ENCODE assay signal across 1 cellular context in the genomic region with DNA sequence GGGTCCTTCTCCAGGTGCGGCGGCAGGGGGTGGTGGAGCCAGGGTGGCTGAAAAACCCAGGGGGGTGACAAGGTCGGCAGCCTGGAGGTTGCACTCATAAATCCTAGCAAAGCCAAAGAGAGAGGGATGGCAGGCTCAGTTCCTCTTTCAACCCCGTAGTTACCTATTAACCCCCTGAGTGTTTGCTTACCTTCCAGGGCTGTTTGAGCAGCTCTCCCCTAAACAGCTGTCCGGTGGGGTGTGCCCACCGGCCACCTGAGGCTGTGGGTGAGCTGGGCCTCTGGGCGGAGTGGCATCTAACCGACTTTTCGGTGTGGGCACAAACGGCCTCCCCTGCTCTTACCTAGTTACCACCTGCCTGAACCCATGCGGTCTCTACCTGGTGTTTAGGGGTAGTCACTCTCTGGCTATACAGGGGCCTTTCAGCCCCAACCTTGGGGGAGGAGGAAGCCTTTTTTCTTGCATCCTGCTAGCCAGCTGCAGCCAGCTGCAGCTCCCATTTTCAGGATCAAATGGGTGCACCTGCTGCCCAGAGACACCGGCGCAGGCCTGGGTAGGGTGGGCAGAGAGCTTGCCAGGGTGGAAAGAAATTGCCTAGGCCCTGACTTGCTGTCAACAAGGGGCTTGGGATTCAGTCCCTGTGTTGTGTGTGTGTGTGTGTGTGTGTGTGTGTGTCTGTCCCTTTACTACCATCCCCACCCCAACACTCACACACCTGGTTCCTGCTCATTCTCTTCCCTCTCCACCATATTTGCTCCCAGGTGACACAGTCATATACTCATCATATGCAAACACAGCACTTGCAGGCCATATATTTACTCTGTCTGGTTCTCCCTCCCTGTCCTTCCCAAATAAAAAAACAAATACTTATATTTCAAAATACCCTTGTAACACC.
TF ChIP-seq lines count a peak whose summit lies in the region.

No MANE protein-coding gene starts in this region.

TF ChIP-seq in HepG2, 621 proteins besides CTCF, POLR2A, EP300 and RAD21 (continued from another document and continues in another):
- TF ChIP-seq, protein P1, sequence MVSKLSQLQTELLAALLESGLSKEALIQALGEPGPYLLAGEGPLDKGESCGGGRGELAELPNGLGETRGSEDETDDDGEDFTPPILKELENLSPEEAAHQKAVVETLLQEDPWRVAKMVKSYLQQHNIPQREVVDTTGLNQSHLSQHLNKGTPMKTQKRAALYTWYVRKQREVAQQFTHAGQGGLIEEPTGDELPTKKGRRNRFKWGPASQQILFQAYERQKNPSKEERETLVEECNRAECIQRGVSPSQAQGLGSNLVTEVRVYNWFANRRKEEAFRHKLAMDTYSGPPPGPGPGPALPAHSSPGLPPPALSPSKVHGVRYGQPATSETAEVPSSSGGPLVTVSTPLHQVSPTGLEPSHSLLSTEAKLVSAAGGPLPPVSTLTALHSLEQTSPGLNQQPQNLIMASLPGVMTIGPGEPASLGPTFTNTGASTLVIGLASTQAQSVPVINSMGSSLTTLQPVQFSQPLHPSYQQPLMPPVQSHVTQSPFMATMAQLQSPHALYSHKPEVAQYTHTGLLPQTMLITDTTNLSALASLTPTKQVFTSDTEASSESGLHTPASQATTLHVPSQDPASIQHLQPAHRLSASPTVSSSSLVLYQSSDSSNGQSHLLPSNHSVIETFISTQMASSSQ (IDR thresholded peaks at IDR 0.05; ENCODE audit: low read depth) = peak; percentile 86
- TF ChIP-seq, protein P1 (CRISPR knock-in tag; IDR thresholded peaks at IDR 0.05; ENCODE audit: borderline replicate concordance) = peak; percentile 91
- TF ChIP-seq, protein P2, sequence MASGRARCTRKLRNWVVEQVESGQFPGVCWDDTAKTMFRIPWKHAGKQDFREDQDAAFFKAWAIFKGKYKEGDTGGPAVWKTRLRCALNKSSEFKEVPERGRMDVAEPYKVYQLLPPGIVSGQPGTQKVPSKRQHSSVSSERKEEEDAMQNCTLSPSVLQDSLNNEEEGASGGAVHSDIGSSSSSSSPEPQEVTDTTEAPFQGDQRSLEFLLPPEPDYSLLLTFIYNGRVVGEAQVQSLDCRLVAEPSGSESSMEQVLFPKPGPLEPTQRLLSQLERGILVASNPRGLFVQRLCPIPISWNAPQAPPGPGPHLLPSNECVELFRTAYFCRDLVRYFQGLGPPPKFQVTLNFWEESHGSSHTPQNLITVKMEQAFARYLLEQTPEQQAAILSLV (CRISPR knock-in tag; IDR thresholded peaks at IDR 0.05; ENCODE audit: borderline replicate concordance) = no peak
- TF ChIP-seq ZNF749 (CRISPR knock-in tag; IDR thresholded peaks at IDR 0.05; ENCODE audit: borderline replicate concordance) (no peak), JUND (CRISPR knock-in tag; IDR thresholded peaks at IDR 0.05) (no peak), ZNF30 (CRISPR knock-in tag; IDR thresholded peaks at IDR 0.05) (no peak), TOE1 (CRISPR knock-in tag; IDR thresholded peaks at IDR 0.05) (no peak), SETDB1 (CRISPR knock-in tag; IDR thresholded peaks at IDR 0.05; ENCODE audit: borderline replicate concordance) (no peak), MEIS1 (CRISPR knock-in tag; IDR thresholded peaks at IDR 0.05; ENCODE audit: borderline replicate concordance) (no peak), ZZZ3 (CRISPR knock-in tag; IDR thresholded peaks at IDR 0.05; ENCODE audit: borderline replicate concordance) (no peak), ZNF431 (CRISPR knock-in tag; IDR thresholded peaks at IDR 0.05; ENCODE audit: borderline replicate concordance, low read depth) (0 out of 2 replicates have a peak, but pooled peaks have one; percentile 34), RELA (CRISPR knock-in tag; IDR thresholded peaks at IDR 0.05) (no peak), RFXANK (CRISPR knock-in tag; IDR thresholded peaks at IDR 0.05) (no peak), ZNF556 (CRISPR knock-in tag; IDR thresholded peaks at IDR 0.05; ENCODE audit: borderline replicate concordance) (no peak), ELF3 (CRISPR knock-in tag; IDR thresholded peaks at IDR 0.05) (no peak), NR2F6 (IDR thresholded peaks at IDR 0.05) (0 out of 2 replicates have a peak, but pooled peaks have one; percentile 16), NR2F6 (CRISPR knock-in tag; IDR thresholded peaks at IDR 0.05) (peak; percentile 24; the same call in 1 of the 2 replicates), ZNF552 (CRISPR knock-in tag; IDR thresholded peaks at IDR 0.05; ENCODE audit: borderline replicate concordance) (no peak), MAFF (IDR thresholded peaks at IDR 0.05; ENCODE audit: low read depth, low read length) (no peak), HOXA9 (CRISPR knock-in tag; IDR thresholded peaks at IDR 0.05; ENCODE audit: borderline replicate concordance) (no peak), FOXA3 (CRISPR knock-in tag; IDR thresholded peaks at IDR 0.05) (peak; percentile 47; the same call in 1 of the 2 replicates), ZNF644 (CRISPR knock-in tag; IDR thresholded peaks at IDR 0.05; ENCODE audit: low read depth) (no peak), TMF1 (CRISPR knock-in tag; IDR thresholded peaks at IDR 0.05; ENCODE audit: low read depth) (no peak), ZNF256 (CRISPR knock-in tag; conservative IDR thresholded peaks at IDR 0.05) (no peak), HDAC2 (CRISPR knock-in tag; IDR thresholded peaks at IDR 0.05) (peak; percentile 68; the same call in 1 of the 2 replicates), SMC3 (IDR thresholded peaks at IDR 0.05; ENCODE audit: low read length) (no peak), ZSCAN22 (CRISPR knock-in tag; IDR thresholded peaks at IDR 0.05) (no peak), ZNF761 (CRISPR knock-in tag; conservative IDR thresholded peaks at IDR 0.05) (no peak; the same call in 1 of the 2 replicates), ARNT2 (CRISPR knock-in tag; IDR thresholded peaks at IDR 0.05; ENCODE audit: low read depth) (no peak), STAG1 (CRISPR knock-in tag; IDR thresholded peaks at IDR 0.05) (no peak), HDAC6 (IDR thresholded peaks at IDR 0.05; ENCODE audit: low read depth, low read length) (no peak), ZMAT3 (CRISPR knock-in tag; conservative IDR thresholded peaks at IDR 0.05) (no peak)
- TF ChIP-seq, protein P3, sequence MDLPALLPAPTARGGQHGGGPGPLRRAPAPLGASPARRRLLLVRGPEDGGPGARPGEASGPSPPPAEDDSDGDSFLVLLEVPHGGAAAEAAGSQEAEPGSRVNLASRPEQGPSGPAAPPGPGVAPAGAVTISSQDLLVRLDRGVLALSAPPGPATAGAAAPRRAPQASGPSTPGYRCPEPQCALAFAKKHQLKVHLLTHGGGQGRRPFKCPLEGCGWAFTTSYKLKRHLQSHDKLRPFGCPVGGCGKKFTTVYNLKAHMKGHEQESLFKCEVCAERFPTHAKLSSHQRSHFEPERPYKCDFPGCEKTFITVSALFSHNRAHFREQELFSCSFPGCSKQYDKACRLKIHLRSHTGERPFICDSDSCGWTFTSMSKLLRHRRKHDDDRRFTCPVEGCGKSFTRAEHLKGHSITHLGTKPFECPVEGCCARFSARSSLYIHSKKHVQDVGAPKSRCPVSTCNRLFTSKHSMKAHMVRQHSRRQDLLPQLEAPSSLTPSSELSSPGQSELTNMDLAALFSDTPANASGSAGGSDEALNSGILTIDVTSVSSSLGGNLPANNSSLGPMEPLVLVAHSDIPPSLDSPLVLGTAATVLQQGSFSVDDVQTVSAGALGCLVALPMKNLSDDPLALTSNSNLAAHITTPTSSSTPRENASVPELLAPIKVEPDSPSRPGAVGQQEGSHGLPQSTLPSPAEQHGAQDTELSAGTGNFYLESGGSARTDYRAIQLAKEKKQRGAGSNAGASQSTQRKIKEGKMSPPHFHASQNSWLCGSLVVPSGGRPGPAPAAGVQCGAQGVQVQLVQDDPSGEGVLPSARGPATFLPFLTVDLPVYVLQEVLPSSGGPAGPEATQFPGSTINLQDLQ (CRISPR knock-in tag; IDR thresholded peaks at IDR 0.05) = peak; percentile 37; the same call in 1 of the 2 replicates
- TF ChIP-seq, protein P4, sequence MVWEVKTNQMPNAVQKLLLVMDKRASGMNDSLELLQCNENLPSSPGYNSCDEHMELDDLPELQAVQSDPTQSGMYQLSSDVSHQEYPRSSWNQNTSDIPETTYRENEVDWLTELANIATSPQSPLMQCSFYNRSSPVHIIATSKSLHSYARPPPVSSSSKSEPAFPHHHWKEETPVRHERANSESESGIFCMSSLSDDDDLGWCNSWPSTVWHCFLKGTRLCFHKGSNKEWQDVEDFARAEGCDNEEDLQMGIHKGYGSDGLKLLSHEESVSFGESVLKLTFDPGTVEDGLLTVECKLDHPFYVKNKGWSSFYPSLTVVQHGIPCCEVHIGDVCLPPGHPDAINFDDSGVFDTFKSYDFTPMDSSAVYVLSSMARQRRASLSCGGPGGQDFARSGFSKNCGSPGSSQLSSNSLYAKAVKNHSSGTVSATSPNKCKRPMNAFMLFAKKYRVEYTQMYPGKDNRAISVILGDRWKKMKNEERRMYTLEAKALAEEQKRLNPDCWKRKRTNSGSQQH (CRISPR knock-in tag; IDR thresholded peaks at IDR 0.05; ENCODE audit: low read depth) = no peak
- TF ChIP-seq, protein P5, sequence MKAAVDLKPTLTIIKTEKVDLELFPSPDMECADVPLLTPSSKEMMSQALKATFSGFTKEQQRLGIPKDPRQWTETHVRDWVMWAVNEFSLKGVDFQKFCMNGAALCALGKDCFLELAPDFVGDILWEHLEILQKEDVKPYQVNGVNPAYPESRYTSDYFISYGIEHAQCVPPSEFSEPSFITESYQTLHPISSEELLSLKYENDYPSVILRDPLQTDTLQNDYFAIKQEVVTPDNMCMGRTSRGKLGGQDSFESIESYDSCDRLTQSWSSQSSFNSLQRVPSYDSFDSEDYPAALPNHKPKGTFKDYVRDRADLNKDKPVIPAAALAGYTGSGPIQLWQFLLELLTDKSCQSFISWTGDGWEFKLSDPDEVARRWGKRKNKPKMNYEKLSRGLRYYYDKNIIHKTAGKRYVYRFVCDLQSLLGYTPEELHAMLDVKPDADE (CRISPR knock-in tag; IDR thresholded peaks at IDR 0.05) = no peak
- TF ChIP-seq, protein P6, sequence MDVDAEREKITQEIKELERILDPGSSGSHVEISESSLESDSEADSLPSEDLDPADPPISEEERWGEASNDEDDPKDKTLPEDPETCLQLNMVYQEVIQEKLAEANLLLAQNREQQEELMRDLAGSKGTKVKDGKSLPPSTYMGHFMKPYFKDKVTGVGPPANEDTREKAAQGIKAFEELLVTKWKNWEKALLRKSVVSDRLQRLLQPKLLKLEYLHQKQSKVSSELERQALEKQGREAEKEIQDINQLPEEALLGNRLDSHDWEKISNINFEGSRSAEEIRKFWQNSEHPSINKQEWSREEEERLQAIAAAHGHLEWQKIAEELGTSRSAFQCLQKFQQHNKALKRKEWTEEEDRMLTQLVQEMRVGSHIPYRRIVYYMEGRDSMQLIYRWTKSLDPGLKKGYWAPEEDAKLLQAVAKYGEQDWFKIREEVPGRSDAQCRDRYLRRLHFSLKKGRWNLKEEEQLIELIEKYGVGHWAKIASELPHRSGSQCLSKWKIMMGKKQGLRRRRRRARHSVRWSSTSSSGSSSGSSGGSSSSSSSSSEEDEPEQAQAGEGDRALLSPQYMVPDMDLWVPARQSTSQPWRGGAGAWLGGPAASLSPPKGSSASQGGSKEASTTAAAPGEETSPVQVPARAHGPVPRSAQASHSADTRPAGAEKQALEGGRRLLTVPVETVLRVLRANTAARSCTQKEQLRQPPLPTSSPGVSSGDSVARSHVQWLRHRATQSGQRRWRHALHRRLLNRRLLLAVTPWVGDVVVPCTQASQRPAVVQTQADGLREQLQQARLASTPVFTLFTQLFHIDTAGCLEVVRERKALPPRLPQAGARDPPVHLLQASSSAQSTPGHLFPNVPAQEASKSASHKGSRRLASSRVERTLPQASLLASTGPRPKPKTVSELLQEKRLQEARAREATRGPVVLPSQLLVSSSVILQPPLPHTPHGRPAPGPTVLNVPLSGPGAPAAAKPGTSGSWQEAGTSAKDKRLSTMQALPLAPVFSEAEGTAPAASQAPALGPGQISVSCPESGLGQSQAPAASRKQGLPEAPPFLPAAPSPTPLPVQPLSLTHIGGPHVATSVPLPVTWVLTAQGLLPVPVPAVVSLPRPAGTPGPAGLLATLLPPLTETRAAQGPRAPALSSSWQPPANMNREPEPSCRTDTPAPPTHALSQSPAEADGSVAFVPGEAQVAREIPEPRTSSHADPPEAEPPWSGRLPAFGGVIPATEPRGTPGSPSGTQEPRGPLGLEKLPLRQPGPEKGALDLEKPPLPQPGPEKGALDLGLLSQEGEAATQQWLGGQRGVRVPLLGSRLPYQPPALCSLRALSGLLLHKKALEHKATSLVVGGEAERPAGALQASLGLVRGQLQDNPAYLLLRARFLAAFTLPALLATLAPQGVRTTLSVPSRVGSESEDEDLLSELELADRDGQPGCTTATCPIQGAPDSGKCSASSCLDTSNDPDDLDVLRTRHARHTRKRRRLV (CRISPR knock-in tag; IDR thresholded peaks at IDR 0.05) = no peak
- TF ChIP-seq, protein P7, sequence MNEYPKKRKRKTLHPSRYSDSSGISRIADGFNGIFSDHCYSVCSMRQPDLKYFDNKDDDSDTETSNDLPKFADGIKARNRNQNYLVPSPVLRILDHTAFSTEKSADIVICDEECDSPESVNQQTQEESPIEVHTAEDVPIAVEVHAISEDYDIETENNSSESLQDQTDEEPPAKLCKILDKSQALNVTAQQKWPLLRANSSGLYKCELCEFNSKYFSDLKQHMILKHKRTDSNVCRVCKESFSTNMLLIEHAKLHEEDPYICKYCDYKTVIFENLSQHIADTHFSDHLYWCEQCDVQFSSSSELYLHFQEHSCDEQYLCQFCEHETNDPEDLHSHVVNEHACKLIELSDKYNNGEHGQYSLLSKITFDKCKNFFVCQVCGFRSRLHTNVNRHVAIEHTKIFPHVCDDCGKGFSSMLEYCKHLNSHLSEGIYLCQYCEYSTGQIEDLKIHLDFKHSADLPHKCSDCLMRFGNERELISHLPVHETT (CRISPR knock-in tag; conservative IDR thresholded peaks at IDR 0.05) = no peak
- TF ChIP-seq, protein P8, sequence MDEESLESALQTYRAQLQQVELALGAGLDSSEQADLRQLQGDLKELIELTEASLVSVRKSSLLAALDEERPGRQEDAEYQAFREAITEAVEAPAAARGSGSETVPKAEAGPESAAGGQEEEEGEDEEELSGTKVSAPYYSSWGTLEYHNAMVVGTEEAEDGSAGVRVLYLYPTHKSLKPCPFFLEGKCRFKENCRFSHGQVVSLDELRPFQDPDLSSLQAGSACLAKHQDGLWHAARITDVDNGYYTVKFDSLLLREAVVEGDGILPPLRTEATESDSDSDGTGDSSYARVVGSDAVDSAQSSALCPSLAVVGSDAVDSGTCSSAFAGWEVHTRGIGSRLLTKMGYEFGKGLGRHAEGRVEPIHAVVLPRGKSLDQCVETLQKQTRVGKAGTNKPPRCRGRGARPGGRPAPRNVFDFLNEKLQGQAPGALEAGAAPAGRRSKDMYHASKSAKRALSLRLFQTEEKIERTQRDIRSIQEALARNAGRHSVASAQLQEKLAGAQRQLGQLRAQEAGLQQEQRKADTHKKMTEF (CRISPR knock-in tag; IDR thresholded peaks at IDR 0.05) = no peak
